ENCODE assay signal across 8 cellular contexts in genomic region chr4:42627887-42628646, GRCh38. TPM values are rescaled to one million over a fixed set of nuclear protein-coding genes. Genes with fewer than 3 reads are reported as not detected.
DNase-seq lines count a peak whose midpoint lies in the region; ATAC-seq and TF ChIP-seq lines count a peak whose summit lies in the region.

No MANE protein-coding gene starts in this region.

- CTCF ChIA-PET in PC-9 (lab: Charles Lee) = no interaction called here

- H3K4me3 ChIP-seq in neutrophil (ENCODE audit: low read depth in 1 of 2, low read length in 1 of 2) (no peak overlapping the region), PC-9 (no peak overlapping the region)

- no peak for TF ChIP-seq CTCF in neutrophil (IDR thresholded peaks at IDR 0.05)
- no peak for TF ChIP-seq CTCF in PC-9 (conservative IDR thresholded peaks at IDR 0.05)

- intact Hi-C loops in PC-9 (cut with micrococcal nuclease; ENCODE audit: unreplicated experiment) = no loop called here

- no peaks in the 10 kb centered on the region for H3K9me3 Mint-ChIP-seq in activated naive CD8-positive, alpha-beta T cell (ENCODE audit: low read depth)

- H3K27ac Mint-ChIP-seq in activated naive CD8-positive, alpha-beta T cell = peak overlapping the region; percentile 90

- H3F3A ChIP-seq in PC-9 (ENCODE audit: insufficient read depth, low read depth) = no peaks in the 10 kb centered on the region

- peak; percentile 94 for ATAC-seq in GM18508 (IDR thresholded peaks at IDR 0.05; ENCODE audit: insufficient read depth, unreplicated experiment)
- ATAC-seq in HG02623 (IDR thresholded peaks at IDR 0.05; ENCODE audit: unreplicated experiment) = peak; percentile 90

- no peak overlapping the region for H2AFZ ChIP-seq in PC-9

- peaks cover 79% of the 10 kb centered on the region for H3K4me1 Mint-ChIP-seq in activated naive CD8-positive, alpha-beta T cell (ENCODE audit: low read depth)

- no peaks in the 10 kb centered on the region for H3K36me3 ChIP-seq in neutrophil
- no peaks in the 10 kb centered on the region for H3K36me3 ChIP-seq in PC-9 (ENCODE audit: low read depth)

- DNase-seq in NCI-H2107 treated with DMSO at 0.1 percent for 48 hours (lab: John Stamatoyannopoulos, UW; ENCODE audit: unreplicated experiment) = peak; percentile 71
- no peak for DNase-seq in COR-L47 (lab: John Stamatoyannopoulos, UW)
- DNase-seq in LoVo (ENCODE audit: low spot score) = no peak
- no peak for DNase-seq in PC-9

- peak overlapping the region; percentile 75 for H3K4me3 Mint-ChIP-seq in activated naive CD8-positive, alpha-beta T cell

- H3K27me3 Mint-ChIP-seq in activated naive CD8-positive, alpha-beta T cell = no peaks in the 10 kb centered on the region

- H3K4me1 ChIP-seq in neutrophil (ENCODE audit: control insufficient read depth in 1 of 2, insufficient read depth in 1 of 2, low read depth in 1 of 2, low read length in 1 of 2) (peaks cover 47 to 58% of the 10 kb centered on the region in 2 experiments), PC-9 (replicated peaks; ENCODE audit: insufficient read depth) (no peaks in the 10 kb centered on the region)

- H3K79me2 ChIP-seq in PC-9 (ENCODE audit: low read depth) = no peaks in the 10 kb centered on the region

- no peaks in the 10 kb centered on the region for H3K9me2 ChIP-seq in PC-9 (ENCODE audit: insufficient read depth)

- H3K4me2 ChIP-seq in PC-9 = no peak overlapping the region

- BruUV-seq in PC-9 (replicated peaks; lab: Mats Ljungman, UMichigan) = no TSS peak

- H3K27me3 ChIP-seq in neutrophil = no peaks in the 10 kb centered on the region
- H3K27me3 ChIP-seq in PC-9 (ENCODE audit: insufficient read depth, low read depth) = peaks cover 10% of the 10 kb centered on the region

- peaks cover 21% of the 10 kb centered on the region for H3K36me3 Mint-ChIP-seq in activated naive CD8-positive, alpha-beta T cell

- POLR2A ChIA-PET in PC-9 (lab: Charles Lee; ENCODE audit: unreplicated experiment) = no interaction called here

- H3K27ac ChIP-seq in neutrophil (peak overlapping the region; percentile 51), PC-9 (no peak overlapping the region)

- H3K9me3 ChIP-seq in neutrophil (no peaks in the 10 kb centered on the region), PC-9 (ENCODE audit: insufficient read depth, low read depth) (no peaks in the 10 kb centered on the region)

- no peaks in the 10 kb centered on the region for H4K20me1 ChIP-seq in PC-9 (ENCODE audit: insufficient read depth)

RNA-seq across cellular contexts. Expression of gene ATP8A1, which starts 28.8 kb away (rescaled TPM):
- total RNA-seq in PC-9 (2021) = not detected in 2 replicates
